ENCODE assay signal across 10 cellular contexts in the genomic region with DNA sequence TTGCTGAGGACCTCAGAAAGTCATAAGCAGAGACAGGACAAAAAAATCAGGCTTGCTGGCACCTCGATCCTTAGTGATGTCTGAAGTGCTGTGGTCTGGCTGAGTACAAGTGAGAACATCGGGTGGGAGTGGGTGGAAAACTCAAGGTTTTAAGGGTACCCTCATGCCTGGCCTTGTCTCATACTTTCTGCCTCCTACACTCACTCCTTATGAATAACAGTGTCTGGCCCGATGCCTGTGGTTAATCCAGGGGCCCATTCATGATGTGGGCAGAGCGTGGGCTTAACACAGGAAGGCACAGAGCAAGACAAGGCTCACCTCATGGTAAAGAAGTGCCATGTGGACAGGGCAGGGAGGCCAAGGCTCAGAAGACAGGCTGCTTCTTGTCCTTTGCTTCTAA. TPM values are rescaled to one million over a fixed set of nuclear protein-coding genes. Genes with fewer than 3 reads are reported as not detected.
DNase-seq lines count a peak whose midpoint lies in the region; ATAC-seq lines count a peak whose summit lies in the region.
"Had no signal": no experiment of that assay in that cellular context is flagged by ENCODE, and none has a peak within 500 bp of the region (broad histone marks: within the 10 kb centered on the region; RNA-seq: fewer than 3 reads in every experiment).

No MANE protein-coding gene starts in this region.

- no peak for DNase-seq in activated CD4-positive, CD25-positive, alpha-beta regulatory T cell (lab: John Stamatoyannopoulos, UW)
- peak; percentile 36 for DNase-seq in activated naive CD4-positive, alpha-beta T cell treated with anti-CD3 and anti-CD28 coated beads, Interleukin-2, amount 50 U/mL, for 16 hours
- DNase-seq in natural killer cell treated with Interleukin-12 subunit alpha and Interleukin-12 subunit beta and Interleukin-15 and Interleukin-18, amount 100 ng/mL, for 72 hours (ENCODE audit: low spot score), result peak; percentile 73
- no peak for DNase-seq in substantia nigra (lab: John Stamatoyannopoulos, UW)
- no peak for DNase-seq in C1 segment of cervical spinal cord (lab: John Stamatoyannopoulos, UW)
- no peak for DNase-seq in NCI-H2171 treated with DMSO at 0.1 percent for 48 hours (lab: John Stamatoyannopoulos, UW)
- no peak for DNase-seq in UCSD-AML1 (lab: John Stamatoyannopoulos, UW; ENCODE audit: unreplicated experiment)
- DNase-seq: naive thymus-derived CD8-positive, alpha-beta T cell had no signal

- peaks cover 29 to 42% of the 10 kb centered on the region in 2 donors for H3K4me1 Mint-ChIP-seq in natural killer cell treated with Interleukin-12 subunit alpha and Interleukin-12 subunit beta and Interleukin-15 and Interleukin-18, amount 100 ng/mL, for 72 hours (ENCODE audit: low read depth in 2 of 2)

- peak overlapping the region; percentile 23 for H3K27ac ChIP-seq in substantia nigra (ENCODE audit: low read depth, low read length, poor library complexity, severe bottlenecking)

- peaks cover 22% of the 10 kb centered on the region for H3K36me3 Mint-ChIP-seq in natural killer cell treated with Interleukin-12 subunit alpha and Interleukin-12 subunit beta and Interleukin-15 and Interleukin-18, amount 100 ng/mL, for 72 hours

- H3K27ac Mint-ChIP-seq in natural killer cell treated with Interleukin-12 subunit alpha and Interleukin-12 subunit beta and Interleukin-15 and Interleukin-18, amount 100 ng/mL, for 72 hours, result no peak overlapping the region

- no peak overlapping the region for H3K4me3 Mint-ChIP-seq in natural killer cell treated with Interleukin-12 subunit alpha and Interleukin-12 subunit beta and Interleukin-15 and Interleukin-18, amount 100 ng/mL, for 72 hours
- H3K4me3 Mint-ChIP-seq: IgD-negative memory B cell had no signal

- no peaks in the 10 kb centered on the region for H3K9me3 Mint-ChIP-seq in natural killer cell treated with Interleukin-12 subunit alpha and Interleukin-12 subunit beta and Interleukin-15 and Interleukin-18, amount 100 ng/mL, for 72 hours
- H3K9me3 Mint-ChIP-seq: IgD-negative memory B cell; naive thymus-derived CD8-positive, alpha-beta T cell had no signal

- no peaks in the 10 kb centered on the region for H3K27me3 Mint-ChIP-seq in natural killer cell treated with Interleukin-12 subunit alpha and Interleukin-12 subunit beta and Interleukin-15 and Interleukin-18, amount 100 ng/mL, for 72 hours
- H3K27me3 Mint-ChIP-seq: IgD-negative memory B cell; naive thymus-derived CD8-positive, alpha-beta T cell had no signal

- peak; percentile 86 to 90 for ATAC-seq in activated CD4-positive, CD25-positive, alpha-beta regulatory T cell treated with anti-CD3 and anti-CD28 coated beads, Interleukin-2, amount 50 U/mL, for 24 hours
- ATAC-seq in natural killer cell treated with Interleukin-12 subunit alpha and Interleukin-12 subunit beta and Interleukin-15 and Interleukin-18, amount 100 ng/mL, for 72 hours, result peak; percentile 84 to 87

RNA-seq across cellular contexts. Expression of a gene that starts 11.0 kb away (rescaled TPM):
- total RNA-seq in natural killer cell treated with Interleukin-12 subunit alpha and Interleukin-12 subunit beta and Interleukin-15 and Interleukin-18, amount 100 ng/mL, for 72 hours, result 1 to 10 TPM; 5.2 to 7.2 TPM

RNA-seq across cellular contexts. Expression of a gene that starts 37.2 kb away (rescaled TPM):
- total RNA-seq in natural killer cell treated with Interleukin-12 subunit alpha and Interleukin-12 subunit beta and Interleukin-15 and Interleukin-18, amount 100 ng/mL, for 72 hours, result 100 to 1,000 TPM; 333 to 668 TPM

Comparison
In these comparisons a context has a peak if more than half of its experiments do, and no peak if none do; other contexts are left out.
1. DNase-seq: peak in activated naive CD4-positive, alpha-beta T cell treated with anti-CD3 and anti-CD28 coated beads, Interleukin-2, amount 50 U/mL, for 16 hours (single experiment) and natural killer cell treated with Interleukin-12 subunit alpha and Interleukin-12 subunit beta and Interleukin-15 and Interleukin-18, amount 100 ng/mL, for 72 hours (single experiment); none in activated CD4-positive, CD25-positive, alpha-beta regulatory T cell (0 of 4), substantia nigra (0 of 49), C1 segment of cervical spinal cord (0 of 14), NCI-H2171 treated with DMSO at 0.1 percent for 48 hours (single experiment) and UCSD-AML1 (single experiment).